1 cellular context compared by ENCODE assay signal in the genomic region with DNA sequence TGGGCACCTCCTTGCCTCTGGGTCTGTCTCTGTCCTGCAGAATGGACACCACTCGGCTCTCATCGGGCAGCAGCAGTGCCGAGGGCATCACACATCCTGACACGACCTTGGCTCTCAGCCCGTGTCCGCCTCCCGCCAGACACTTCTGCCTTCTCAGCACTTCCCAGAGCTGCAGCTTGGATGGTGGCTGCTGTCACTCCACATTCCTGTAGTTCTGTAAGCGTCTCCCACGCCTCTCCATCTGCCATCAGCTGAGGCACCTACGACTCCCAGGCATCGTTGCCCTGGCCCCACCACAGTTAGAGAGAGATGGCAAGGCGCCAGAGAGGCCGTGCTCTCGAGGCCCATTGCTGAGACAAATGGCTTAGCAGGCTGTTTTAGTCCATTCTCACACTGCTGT.
TF ChIP-seq lines count a peak whose summit lies in the region.

No MANE protein-coding gene starts in this region.

TF ChIP-seq in GM23338, 12 proteins besides CTCF, POLR2A, EP300 and RAD21 (continued from another document):
- TF ChIP-seq, protein P1, sequence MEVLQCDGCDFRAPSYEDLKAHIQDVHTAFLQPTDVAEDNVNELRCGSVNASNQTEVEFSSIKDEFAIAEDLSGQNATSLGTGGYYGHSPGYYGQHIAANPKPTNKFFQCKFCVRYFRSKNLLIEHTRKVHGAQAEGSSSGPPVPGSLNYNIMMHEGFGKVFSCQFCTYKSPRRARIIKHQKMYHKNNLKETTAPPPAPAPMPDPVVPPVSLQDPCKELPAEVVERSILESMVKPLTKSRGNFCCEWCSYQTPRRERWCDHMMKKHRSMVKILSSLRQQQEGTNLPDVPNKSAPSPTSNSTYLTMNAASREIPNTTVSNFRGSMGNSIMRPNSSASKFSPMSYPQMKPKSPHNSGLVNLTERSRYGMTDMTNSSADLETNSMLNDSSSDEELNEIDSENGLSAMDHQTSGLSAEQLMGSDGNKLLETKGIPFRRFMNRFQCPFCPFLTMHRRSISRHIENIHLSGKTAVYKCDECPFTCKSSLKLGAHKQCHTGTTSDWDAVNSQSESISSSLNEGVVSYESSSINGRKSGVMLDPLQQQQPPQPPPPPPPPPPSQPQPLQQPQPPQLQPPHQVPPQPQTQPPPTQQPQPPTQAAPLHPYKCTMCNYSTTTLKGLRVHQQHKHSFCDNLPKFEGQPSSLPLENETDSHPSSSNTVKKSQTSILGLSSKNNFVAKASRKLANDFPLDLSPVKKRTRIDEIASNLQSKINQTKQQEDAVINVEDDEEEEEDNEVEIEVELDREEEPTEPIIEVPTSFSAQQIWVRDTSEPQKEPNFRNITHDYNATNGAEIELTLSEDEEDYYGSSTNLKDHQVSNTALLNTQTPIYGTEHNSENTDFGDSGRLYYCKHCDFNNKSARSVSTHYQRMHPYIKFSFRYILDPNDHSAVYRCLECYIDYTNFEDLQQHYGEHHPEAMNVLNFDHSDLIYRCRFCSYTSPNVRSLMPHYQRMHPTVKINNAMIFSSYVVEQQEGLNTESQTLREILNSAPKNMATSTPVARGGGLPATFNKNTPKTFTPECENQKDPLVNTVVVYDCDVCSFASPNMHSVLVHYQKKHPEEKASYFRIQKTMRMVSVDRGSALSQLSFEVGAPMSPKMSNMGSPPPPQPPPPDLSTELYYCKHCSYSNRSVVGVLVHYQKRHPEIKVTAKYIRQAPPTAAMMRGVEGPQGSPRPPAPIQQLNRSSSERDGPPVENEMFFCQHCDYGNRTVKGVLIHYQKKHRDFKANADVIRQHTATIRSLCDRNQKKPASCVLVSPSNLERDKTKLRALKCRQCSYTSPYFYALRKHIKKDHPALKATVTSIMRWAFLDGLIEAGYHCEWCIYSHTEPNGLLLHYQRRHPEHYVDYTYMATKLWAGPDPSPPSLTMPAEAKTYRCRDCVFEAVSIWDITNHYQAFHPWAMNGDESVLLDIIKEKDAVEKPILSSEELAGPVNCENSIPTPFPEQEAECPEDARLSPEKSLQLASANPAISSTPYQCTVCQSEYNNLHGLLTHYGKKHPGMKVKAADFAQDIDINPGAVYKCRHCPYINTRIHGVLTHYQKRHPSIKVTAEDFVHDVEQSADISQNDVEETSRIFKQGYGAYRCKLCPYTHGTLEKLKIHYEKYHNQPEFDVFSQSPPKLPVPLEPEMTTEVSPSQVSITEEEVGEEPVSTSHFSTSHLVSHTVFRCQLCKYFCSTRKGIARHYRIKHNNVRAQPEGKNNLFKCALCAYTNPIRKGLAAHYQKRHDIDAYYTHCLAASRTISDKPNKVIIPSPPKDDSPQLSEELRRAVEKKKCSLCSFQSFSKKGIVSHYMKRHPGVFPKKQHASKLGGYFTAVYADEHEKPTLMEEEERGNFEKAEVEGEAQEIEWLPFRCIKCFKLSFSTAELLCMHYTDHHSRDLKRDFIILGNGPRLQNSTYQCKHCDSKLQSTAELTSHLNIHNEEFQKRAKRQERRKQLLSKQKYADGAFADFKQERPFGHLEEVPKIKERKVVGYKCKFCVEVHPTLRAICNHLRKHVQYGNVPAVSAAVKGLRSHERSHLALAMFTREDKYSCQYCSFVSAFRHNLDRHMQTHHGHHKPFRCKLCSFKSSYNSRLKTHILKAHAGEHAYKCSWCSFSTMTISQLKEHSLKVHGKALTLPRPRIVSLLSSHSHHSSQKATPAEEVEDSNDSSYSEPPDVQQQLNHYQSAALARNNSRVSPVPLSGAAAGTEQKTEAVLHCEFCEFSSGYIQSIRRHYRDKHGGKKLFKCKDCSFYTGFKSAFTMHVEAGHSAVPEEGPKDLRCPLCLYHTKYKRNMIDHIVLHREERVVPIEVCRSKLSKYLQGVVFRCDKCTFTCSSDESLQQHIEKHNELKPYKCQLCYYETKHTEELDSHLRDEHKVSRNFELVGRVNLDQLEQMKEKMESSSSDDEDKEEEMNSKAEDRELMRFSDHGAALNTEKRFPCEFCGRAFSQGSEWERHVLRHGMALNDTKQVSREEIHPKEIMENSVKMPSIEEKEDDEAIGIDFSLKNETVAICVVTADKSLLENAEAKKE (CRISPR knock-in tag; IDR thresholded peaks at IDR 0.05) = no peak
- TF ChIP-seq ZNF114 (CRISPR knock-in tag; IDR thresholded peaks at IDR 0.05) (no peak), NANOG (IDR thresholded peaks at IDR 0.05; ENCODE audit: borderline replicate concordance) (no peak), CREB1 (CRISPR knock-in tag; IDR thresholded peaks at IDR 0.05; ENCODE audit: low read depth) (no peak), ZNF331 (CRISPR knock-in tag; IDR thresholded peaks at IDR 0.05; ENCODE audit: low read depth) (no peak), EZH2phosphoT487 (IDR thresholded peaks at IDR 0.05; ENCODE audit: unreplicated experiment) (no peak), EZH2 (IDR thresholded peaks at IDR 0.05; ENCODE audit: low read depth, unreplicated experiment) (no peak), JUNB (IDR thresholded peaks at IDR 0.05; ENCODE audit: unreplicated experiment) (no peak), STAT1 (IDR thresholded peaks at IDR 0.05; ENCODE audit: unreplicated experiment) (no peak)
- TF ChIP-seq, protein P2, sequence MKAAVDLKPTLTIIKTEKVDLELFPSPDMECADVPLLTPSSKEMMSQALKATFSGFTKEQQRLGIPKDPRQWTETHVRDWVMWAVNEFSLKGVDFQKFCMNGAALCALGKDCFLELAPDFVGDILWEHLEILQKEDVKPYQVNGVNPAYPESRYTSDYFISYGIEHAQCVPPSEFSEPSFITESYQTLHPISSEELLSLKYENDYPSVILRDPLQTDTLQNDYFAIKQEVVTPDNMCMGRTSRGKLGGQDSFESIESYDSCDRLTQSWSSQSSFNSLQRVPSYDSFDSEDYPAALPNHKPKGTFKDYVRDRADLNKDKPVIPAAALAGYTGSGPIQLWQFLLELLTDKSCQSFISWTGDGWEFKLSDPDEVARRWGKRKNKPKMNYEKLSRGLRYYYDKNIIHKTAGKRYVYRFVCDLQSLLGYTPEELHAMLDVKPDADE (IDR thresholded peaks at IDR 0.05) = no peak
- TF ChIP-seq, protein P3, sequence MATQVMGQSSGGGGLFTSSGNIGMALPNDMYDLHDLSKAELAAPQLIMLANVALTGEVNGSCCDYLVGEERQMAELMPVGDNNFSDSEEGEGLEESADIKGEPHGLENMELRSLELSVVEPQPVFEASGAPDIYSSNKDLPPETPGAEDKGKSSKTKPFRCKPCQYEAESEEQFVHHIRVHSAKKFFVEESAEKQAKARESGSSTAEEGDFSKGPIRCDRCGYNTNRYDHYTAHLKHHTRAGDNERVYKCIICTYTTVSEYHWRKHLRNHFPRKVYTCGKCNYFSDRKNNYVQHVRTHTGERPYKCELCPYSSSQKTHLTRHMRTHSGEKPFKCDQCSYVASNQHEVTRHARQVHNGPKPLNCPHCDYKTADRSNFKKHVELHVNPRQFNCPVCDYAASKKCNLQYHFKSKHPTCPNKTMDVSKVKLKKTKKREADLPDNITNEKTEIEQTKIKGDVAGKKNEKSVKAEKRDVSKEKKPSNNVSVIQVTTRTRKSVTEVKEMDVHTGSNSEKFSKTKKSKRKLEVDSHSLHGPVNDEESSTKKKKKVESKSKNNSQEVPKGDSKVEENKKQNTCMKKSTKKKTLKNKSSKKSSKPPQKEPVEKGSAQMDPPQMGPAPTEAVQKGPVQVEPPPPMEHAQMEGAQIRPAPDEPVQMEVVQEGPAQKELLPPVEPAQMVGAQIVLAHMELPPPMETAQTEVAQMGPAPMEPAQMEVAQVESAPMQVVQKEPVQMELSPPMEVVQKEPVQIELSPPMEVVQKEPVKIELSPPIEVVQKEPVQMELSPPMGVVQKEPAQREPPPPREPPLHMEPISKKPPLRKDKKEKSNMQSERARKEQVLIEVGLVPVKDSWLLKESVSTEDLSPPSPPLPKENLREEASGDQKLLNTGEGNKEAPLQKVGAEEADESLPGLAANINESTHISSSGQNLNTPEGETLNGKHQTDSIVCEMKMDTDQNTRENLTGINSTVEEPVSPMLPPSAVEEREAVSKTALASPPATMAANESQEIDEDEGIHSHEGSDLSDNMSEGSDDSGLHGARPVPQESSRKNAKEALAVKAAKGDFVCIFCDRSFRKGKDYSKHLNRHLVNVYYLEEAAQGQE (IDR thresholded peaks at IDR 0.05; ENCODE audit: unreplicated experiment) = no peak
TF ChIP-seq in GM23338: peak in this region for 0.
